ENCODE assay signal across 8 cellular contexts in genomic region chr1:213374369-213374768, GRCh38.
DNase-seq lines count a peak whose midpoint lies in the region; ATAC-seq, FAIRE-seq and TF ChIP-seq lines count a peak whose summit lies in the region.

No MANE protein-coding gene starts in this region.

- H3K27me3 Mint-ChIP-seq in activated T-helper 1 cell treated with anti-CD3 and anti-CD28 coated beads, Interleukin-12 subunit alpha, Interleukin-12 subunit beta, Interleukin-2, Interleukin-4 antibody, amounts not matched to agents 30 ng/mL and 10 ng/mL and 1 ng/mL, durations not matched to agents 14 hours and 24 hours and 36 hours (ENCODE audit: insufficient read depth) = peaks cover 7% of the 10 kb centered on the region

- H4K20me1 ChIP-seq in OCI-LY7 (ENCODE audit: insufficient read depth, low read length) = no peaks in the 10 kb centered on the region

- H3K9me3 ChIP-seq in OCI-LY7 (ENCODE audit: low read length) (no peaks in the 10 kb centered on the region), psoas muscle (no peaks in the 10 kb centered on the region)

- no peaks in the 10 kb centered on the region for H3K4me1 Mint-ChIP-seq in activated T-helper 1 cell treated with anti-CD3 and anti-CD28 coated beads, Interleukin-12 subunit alpha, Interleukin-12 subunit beta, Interleukin-2, Interleukin-4 antibody, amounts not matched to agents 30 ng/mL and 10 ng/mL and 1 ng/mL, durations not matched to agents 14 hours and 24 hours and 36 hours (ENCODE audit: low read depth)

- no peaks in the 10 kb centered on the region for H3K36me3 ChIP-seq in OCI-LY7 (ENCODE audit: insufficient read depth, low read length)
- H3K36me3 ChIP-seq in psoas muscle (ENCODE audit: insufficient read depth in 1 of 2, low read depth in 1 of 2) = no peaks in the 10 kb centered on the region

- no peak overlapping the region for H3K27ac Mint-ChIP-seq in activated T-helper 1 cell treated with anti-CD3 and anti-CD28 coated beads, Interleukin-12 subunit alpha, Interleukin-12 subunit beta, Interleukin-2, Interleukin-4 antibody, amounts not matched to agents 30 ng/mL and 10 ng/mL and 1 ng/mL, durations not matched to agents 14 hours and 24 hours and 36 hours

- no peak overlapping the region for H3K4me3 ChIP-seq in OCI-LY7 (ENCODE audit: low read depth, low read length, poor library complexity, severe bottlenecking)
- no peak overlapping the region for H3K4me3 ChIP-seq in psoas muscle

- H3K27me3 ChIP-seq in psoas muscle (ENCODE audit: insufficient read depth in 3 of 3, low read length in 2 of 3) = no peaks in the 10 kb centered on the region

- H3K9me3 Mint-ChIP-seq in activated T-helper 1 cell treated with anti-CD3 and anti-CD28 coated beads, Interleukin-12 subunit alpha, Interleukin-12 subunit beta, Interleukin-2, Interleukin-4 antibody, amounts not matched to agents 30 ng/mL and 10 ng/mL and 1 ng/mL, durations not matched to agents 14 hours and 24 hours and 36 hours = no peaks in the 10 kb centered on the region

- no peak overlapping the region for H3K4me3 Mint-ChIP-seq in activated T-helper 1 cell treated with anti-CD3 and anti-CD28 coated beads, Interleukin-12 subunit alpha, Interleukin-12 subunit beta, Interleukin-2, Interleukin-4 antibody, amounts not matched to agents 30 ng/mL and 10 ng/mL and 1 ng/mL, durations not matched to agents 14 hours and 24 hours and 36 hours

- intact Hi-C loops in OCI-LY7 (cut with micrococcal nuclease; ENCODE audit: unreplicated experiment) = loop anchor here (10.0 kb wide), 1 partner anchor 750 kb away; no protein-coding TSS in a partner anchor
- intact Hi-C loops in activated T-helper 1 cell treated with anti-CD3 and anti-CD28 coated beads, Interleukin-12 subunit alpha, Interleukin-12 subunit beta, Interleukin-2, Interleukin-4 antibody, amounts not matched to agents 30 ng/mL and 10 ng/mL and 1 ng/mL, durations not matched to agents 14 hours and 24 hours and 36 hours (cut with micrococcal nuclease) = loop anchor here (1.0 to 10.0 kb wide), 2 partner anchors 131 to 250 kb away; no protein-coding TSS in a partner anchor
- intact Hi-C loops in psoas muscle (cut with DNase I) = loop anchor here (1.0 to 10.0 kb wide), 4 partner anchors 130 to 749 kb away; partner anchors contain the start of gene PROX1 (in 1 of the 2)

- FAIRE-seq in HTR-8/SVneo (lab: Jason Lieb, UNC) = no peak

- no peaks in the 10 kb centered on the region for H3K36me3 Mint-ChIP-seq in activated T-helper 1 cell treated with anti-CD3 and anti-CD28 coated beads, Interleukin-12 subunit alpha, Interleukin-12 subunit beta, Interleukin-2, Interleukin-4 antibody, amounts not matched to agents 30 ng/mL and 10 ng/mL and 1 ng/mL, durations not matched to agents 14 hours and 24 hours and 36 hours (ENCODE audit: low read depth)

- peak; percentile 99 for TF ChIP-seq CTCF in OCI-LY7 (conservative IDR thresholded peaks at IDR 0.05; ENCODE audit: low read length)
- TF ChIP-seq CTCF in psoas muscle (IDR thresholded peaks at IDR 0.05) = peak; percentile 85

- POLR2A ChIA-PET in OCI-LY7 (lab: Charles Lee) = no interaction called here

- CTCF ChIA-PET in OCI-LY7 (lab: Charles Lee; ENCODE audit: unreplicated experiment) = no interaction called here

- DNase-seq in DMS53 treated with DMSO at 0.1 percent for 48 hours (lab: John Stamatoyannopoulos, UW; ENCODE audit: unreplicated experiment) (peak; percentile 39), HTR-8/SVneo (ENCODE audit: insufficient read length, low spot score) (peak; percentile 63), OCI-LY7 (ENCODE audit: low spot score) (peak; percentile 54), globus pallidus (ENCODE audit: low spot score) (peak; percentile 64), psoas muscle (peak; percentile 41 to 68), HuH-7.5 (ENCODE audit: low spot score) (no peak)
- peak; percentile 13 for DNase-seq in activated T-helper 1 cell treated with anti-CD3 and anti-CD28 coated beads, Interleukin-12 subunit alpha, Interleukin-12 subunit beta, Interleukin-2, Interleukin-4 antibody, amounts not matched to agents 30 ng/mL and 10 ng/mL and 1 ng/mL, durations not matched to agents 14 hours and 24 hours and 36 hours (ENCODE audit: low spot score)

- no TSS peak for BruUV-seq in OCI-LY7 (replicated peaks; lab: Mats Ljungman, UMichigan)

- H3K4me2 ChIP-seq in OCI-LY7 (ENCODE audit: low read length) = no peak overlapping the region

- no peak overlapping the region; the same call in 1 of the 2 replicates for H2AFZ ChIP-seq in OCI-LY7 (ENCODE audit: low read length)

- no peak overlapping the region for H3K27ac ChIP-seq in OCI-LY7 (ENCODE audit: low read depth, low read length, poor library complexity, severe bottlenecking)
- no peak overlapping the region for H3K27ac ChIP-seq in psoas muscle

- WGBS in psoas muscle, 3 donors = 30 to 36% (median 31%) methylated on average over 5 of the region's 5 CpGs

- H3K9me2 ChIP-seq in OCI-LY7 (ENCODE audit: insufficient read depth, low read length) = no peaks in the 10 kb centered on the region

- no peaks in the 10 kb centered on the region for H3K79me2 ChIP-seq in OCI-LY7 (ENCODE audit: insufficient read depth, low read depth, low read length)

- ATAC-seq in GM21390 (IDR thresholded peaks at IDR 0.05; ENCODE audit: unreplicated experiment) = peak; percentile 93
- ATAC-seq in psoas muscle = peak; percentile 63 to 85 (median 71)

- no peaks in the 10 kb centered on the region for H3K4me1 ChIP-seq in OCI-LY7 (ENCODE audit: insufficient read depth, low read length, poor library complexity, severe bottlenecking)
- H3K4me1 ChIP-seq in psoas muscle = no peaks in the 10 kb centered on the region
